ENCODE assay signal across 15 cellular contexts in the genomic region with DNA sequence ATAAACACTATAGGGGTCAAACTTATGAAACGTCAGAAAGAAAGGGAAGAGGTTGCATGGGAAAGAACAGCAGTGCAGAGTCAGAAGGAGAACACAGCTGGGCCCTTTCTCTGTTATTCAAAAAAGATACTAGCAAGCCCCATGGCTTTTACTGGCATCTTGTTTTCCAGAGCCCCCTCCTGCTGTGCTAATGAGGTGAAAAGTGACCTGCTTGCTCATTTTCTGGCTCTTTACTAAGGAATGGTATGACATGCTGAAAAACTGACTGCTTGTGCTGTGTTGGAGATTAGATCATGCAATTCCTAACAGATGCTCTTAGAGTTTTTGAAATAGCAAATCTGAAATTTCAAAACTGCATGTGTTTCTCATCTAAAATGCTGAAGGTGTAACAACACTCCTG.
DNase-seq lines count a peak whose midpoint lies in the region; ATAC-seq, FAIRE-seq and TF ChIP-seq lines count a peak whose summit lies in the region.
"Had no signal": no experiment of that assay in that cellular context is flagged by ENCODE, and none has a peak within 500 bp of the region (broad histone marks: within the 10 kb centered on the region; RNA-seq: fewer than 3 reads in every experiment).

No MANE protein-coding gene starts in this region.

- H3K79me2 ChIP-seq in neural cell (replicated peaks; ENCODE audit: insufficient read depth, low read length), result no peaks in the 10 kb centered on the region

- TF ChIP-seq EP300 in neural cell (conservative IDR thresholded peaks at IDR 0.05; ENCODE audit: poor library complexity, severe bottlenecking), result peak; percentile 65

- peak overlapping the region; percentile 66 for H3K27ac ChIP-seq in neural cell (ENCODE audit: low read length)
- H3K27ac ChIP-seq: BLaER1, transverse colon had no signal

- no peaks in the 10 kb centered on the region for H3K27me3 ChIP-seq in neural cell (ENCODE audit: insufficient read depth, low read depth, low read length)
- H3K27me3 ChIP-seq: BLaER1, transverse colon had no signal

- DNase-seq in DMS 273 (lab: John Stamatoyannopoulos, UW; ENCODE audit: unreplicated experiment) (peak; percentile 76), NCI-H1417 (lab: John Stamatoyannopoulos, UW) (peak; percentile 3 to 90 (median 56)), astrocyte of the spinal cord (ENCODE audit: low read depth, low spot score) (peak; percentile 84), chondrocyte (ENCODE audit: low spot score) (no peak), D721Med (ENCODE audit: insufficient read length, low spot score) (no peak)
- no peak for DNase-seq in activated CD8-positive, alpha-beta memory T cell treated with anti-CD3 and anti-CD28 coated beads, Interleukin-2, amount 50 U/mL, for 48 hours
- DNase-seq: activated effector memory CD4-positive, alpha-beta T cell treated with anti-CD3 and anti-CD28 coated beads, Interleukin-2, amount 50 U/mL, for 16 hours; effector CD4-positive, alpha-beta T cell; NCI-H1105; transverse colon had no signal

- H2AFZ ChIP-seq in neural cell (ENCODE audit: low read depth, low read length), result no peak overlapping the region

- in situ Hi-C loops in astrocyte of the spinal cord (cut with HindIII; ENCODE audit: low sequenced_read_pairs), result no loop called here

- peak overlapping the region; percentile 3 for H3K4me2 ChIP-seq in neural cell (ENCODE audit: low read length)
- H3K4me2 ChIP-seq: BLaER1 had no signal

- no peak overlapping the region for H3K27ac Mint-ChIP-seq in chondrocyte (ENCODE audit: unreplicated experiment)

- H3K4me3 ChIP-seq in astrocyte of the spinal cord (ENCODE audit: low read depth, low read length) (no peak overlapping the region), neural cell (ENCODE audit: low read length) (no peak overlapping the region)
- H3K4me3 ChIP-seq: BLaER1, transverse colon had no signal

- TF ChIP-seq CTCF in astrocyte of the spinal cord (IDR thresholded peaks at IDR 0.05; ENCODE audit: low read depth, low read length) (no peak), neural cell (IDR thresholded peaks at IDR 0.05; ENCODE audit: poor library complexity, severe bottlenecking) (no peak), chondrocyte (IDR thresholded peaks at IDR 0.05) (no peak), D721Med (IDR thresholded peaks at IDR 0.05; ENCODE audit: insufficient read depth, missing control alignments) (no peak)

- no peaks in the 10 kb centered on the region for H3K36me3 ChIP-seq in neural cell (ENCODE audit: insufficient read depth, low read length)
- H3K36me3 ChIP-seq: BLaER1, transverse colon had no signal

- peaks cover 23% of the 10 kb centered on the region for H3K4me1 Mint-ChIP-seq in chondrocyte (ENCODE audit: low read depth)

- H3K27me3 Mint-ChIP-seq in chondrocyte (ENCODE audit: low read depth), result no peaks in the 10 kb centered on the region

- peak; percentile 15 for TF ChIP-seq RAD21 in neural cell (conservative IDR thresholded peaks at IDR 0.05)

- no peak overlapping the region for H3K9ac ChIP-seq in neural cell (ENCODE audit: low read length)
- H3K9ac ChIP-seq: BLaER1 had no signal

- ATAC-seq in GM21526 (IDR thresholded peaks at IDR 0.05; ENCODE audit: low FRiP score, unreplicated experiment), result no peak

- no peaks in the 10 kb centered on the region for H4K20me1 ChIP-seq in neural cell (ENCODE audit: insufficient read depth)
- H4K20me1 ChIP-seq: BLaER1 had no signal

- no peaks in the 10 kb centered on the region for H3K9me3 ChIP-seq in neural cell (ENCODE audit: low read length)

- peaks cover 4% of the 10 kb centered on the region for H3F3A ChIP-seq in neural cell (ENCODE audit: insufficient read depth, low read length, poor library complexity, severe bottlenecking)

- peaks cover 14% of the 10 kb centered on the region for H3K9me3 Mint-ChIP-seq in chondrocyte (ENCODE audit: low read depth)

- FAIRE-seq in D721Med (lab: Jason Lieb, UNC), result no peak
- FAIRE-seq: frontal cortex had no signal

- H3K4me3 Mint-ChIP-seq in chondrocyte (ENCODE audit: unreplicated experiment), result no peak overlapping the region
- H3K4me3 Mint-ChIP-seq: brain had no signal

- H3K9me2 ChIP-seq in neural cell (ENCODE audit: insufficient read depth, low read length), result no peaks in the 10 kb centered on the region

- peaks cover 6% of the 10 kb centered on the region for H3K36me3 Mint-ChIP-seq in chondrocyte (ENCODE audit: low read depth)

TF ChIP-seq in neural cell, 6 proteins besides CTCF, POLR2A, EP300 and RAD21:
- TF ChIP-seq TAF1 (IDR thresholded peaks at IDR 0.05; ENCODE audit: low read depth) (no peak), SMC3 (conservative IDR thresholded peaks at IDR 0.05; ENCODE audit: poor library complexity) (peak; percentile 31), EZH2 (IDR thresholded peaks at IDR 0.05; ENCODE audit: borderline replicate concordance, insufficient read depth, low read length, poor library complexity, severe bottlenecking) (no peak), MXI1 (conservative IDR thresholded peaks at IDR 0.05; ENCODE audit: poor library complexity, severe bottlenecking) (no peak), POLR2AphosphoS5 (IDR thresholded peaks at IDR 0.05) (peak; percentile 79)
- TF ChIP-seq, protein P1, sequence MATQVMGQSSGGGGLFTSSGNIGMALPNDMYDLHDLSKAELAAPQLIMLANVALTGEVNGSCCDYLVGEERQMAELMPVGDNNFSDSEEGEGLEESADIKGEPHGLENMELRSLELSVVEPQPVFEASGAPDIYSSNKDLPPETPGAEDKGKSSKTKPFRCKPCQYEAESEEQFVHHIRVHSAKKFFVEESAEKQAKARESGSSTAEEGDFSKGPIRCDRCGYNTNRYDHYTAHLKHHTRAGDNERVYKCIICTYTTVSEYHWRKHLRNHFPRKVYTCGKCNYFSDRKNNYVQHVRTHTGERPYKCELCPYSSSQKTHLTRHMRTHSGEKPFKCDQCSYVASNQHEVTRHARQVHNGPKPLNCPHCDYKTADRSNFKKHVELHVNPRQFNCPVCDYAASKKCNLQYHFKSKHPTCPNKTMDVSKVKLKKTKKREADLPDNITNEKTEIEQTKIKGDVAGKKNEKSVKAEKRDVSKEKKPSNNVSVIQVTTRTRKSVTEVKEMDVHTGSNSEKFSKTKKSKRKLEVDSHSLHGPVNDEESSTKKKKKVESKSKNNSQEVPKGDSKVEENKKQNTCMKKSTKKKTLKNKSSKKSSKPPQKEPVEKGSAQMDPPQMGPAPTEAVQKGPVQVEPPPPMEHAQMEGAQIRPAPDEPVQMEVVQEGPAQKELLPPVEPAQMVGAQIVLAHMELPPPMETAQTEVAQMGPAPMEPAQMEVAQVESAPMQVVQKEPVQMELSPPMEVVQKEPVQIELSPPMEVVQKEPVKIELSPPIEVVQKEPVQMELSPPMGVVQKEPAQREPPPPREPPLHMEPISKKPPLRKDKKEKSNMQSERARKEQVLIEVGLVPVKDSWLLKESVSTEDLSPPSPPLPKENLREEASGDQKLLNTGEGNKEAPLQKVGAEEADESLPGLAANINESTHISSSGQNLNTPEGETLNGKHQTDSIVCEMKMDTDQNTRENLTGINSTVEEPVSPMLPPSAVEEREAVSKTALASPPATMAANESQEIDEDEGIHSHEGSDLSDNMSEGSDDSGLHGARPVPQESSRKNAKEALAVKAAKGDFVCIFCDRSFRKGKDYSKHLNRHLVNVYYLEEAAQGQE (IDR thresholded peaks at IDR 0.05; ENCODE audit: borderline replicate concordance), result peak; percentile 92

Comparison
In these comparisons a context has a peak if more than half of its experiments do, and no peak if none do; other contexts are left out.
1. DNase-seq: peak in DMS 273 (single experiment), NCI-H1417 (3 of 3) and astrocyte of the spinal cord (single experiment); none in chondrocyte (single experiment), D721Med (single experiment) and activated CD8-positive, alpha-beta memory T cell treated with anti-CD3 and anti-CD28 coated beads, Interleukin-2, amount 50 U/mL, for 48 hours (single experiment).